Comparison of ENCODE assay signal across 9 cellular contexts in genomic region chr5:172775326-172776234, GRCh38. TPM values are rescaled to one million over a fixed set of nuclear protein-coding genes. Genes with fewer than 3 reads are reported as not detected.
DNase-seq lines count a peak whose midpoint lies in the region; ATAC-seq and TF ChIP-seq lines count a peak whose summit lies in the region.
"Had no signal": no experiment of that assay in that cellular context is flagged by ENCODE, and none has a peak within 500 bp of the region (broad histone marks: within the 10 kb centered on the region; RNA-seq: fewer than 3 reads in every experiment).

No MANE protein-coding gene starts in this region.

- peaks cover 2% of the 10 kb centered on the region for H3K36me3 ChIP-seq in suprapubic skin

- TF ChIP-seq EP300 in suprapubic skin (IDR thresholded peaks at IDR 0.05), result peak; percentile 92

- DNase-seq in DMS53 (lab: John Stamatoyannopoulos, UW), result peak; percentile 35
- no peak for DNase-seq in DMS53 treated with DMSO at 0.1 percent for 48 hours (lab: John Stamatoyannopoulos, UW; ENCODE audit: unreplicated experiment)
- peak; percentile 99 for DNase-seq in amniotic epithelial cell (ENCODE audit: low read depth)
- peak; percentile 99 for DNase-seq in iris pigment epithelial cell (ENCODE audit: low read depth)
- peak; percentile 96 to 97 for DNase-seq in suprapubic skin (ENCODE audit: low spot score in 2 of 2)
- DNase-seq in DMS 273 treated with DMSO at 0.1 percent for 48 hours (lab: John Stamatoyannopoulos, UW), result no peak

- TF ChIP-seq POLR2A in suprapubic skin (IDR thresholded peaks at IDR 0.05), result peak in 1 of 2 donors; percentile 61

- no peak for TF ChIP-seq CTCF in suprapubic skin (IDR thresholded peaks at IDR 0.05)

- peaks cover 72% of the 10 kb centered on the region for H3K4me1 ChIP-seq in suprapubic skin

- no peak overlapping the region for H3K4me3 ChIP-seq in suprapubic skin

- H3K27me3 ChIP-seq in suprapubic skin, result no peaks in the 10 kb centered on the region

- ATAC-seq in GM21381 (IDR thresholded peaks at IDR 0.05; ENCODE audit: unreplicated experiment) (no peak), HG03095 (IDR thresholded peaks at IDR 0.05; ENCODE audit: unreplicated experiment) (no peak)
- ATAC-seq: HCT116 had no signal

- peak overlapping the region; percentile 100 for H3K27ac ChIP-seq in suprapubic skin

- WGBS in suprapubic skin, result 91% methylated on average over 6 of the region's 11 CpGs

- no peaks in the 10 kb centered on the region for H3K9me3 ChIP-seq in suprapubic skin

RNA-seq across cellular contexts. Expression of gene DUSP1, which starts 4.6 kb away (rescaled TPM):
- 1,000 to 10,000 TPM; 1,246 to 2,948 (median 1,762) TPM for total RNA-seq in suprapubic skin

RNA-seq across cellular contexts. Expression of gene ERGIC1, which starts 58.5 kb away (rescaled TPM):
- 100 to 1,000 TPM in 1 of 4 donors, 10 to 100 TPM in 3; 81.2 to 106 (median 91.8) TPM for total RNA-seq in suprapubic skin

Comparison
In these comparisons a context has a peak if more than half of its experiments do, and no peak if none do; other contexts are left out.
1. DNase-seq: peak in DMS53 (single experiment), amniotic epithelial cell (single experiment), iris pigment epithelial cell (single experiment) and suprapubic skin (2 of 2); none in DMS53 treated with DMSO at 0.1 percent for 48 hours (single experiment) and DMS 273 treated with DMSO at 0.1 percent for 48 hours (single experiment).